ENCODE assay signal across 30 cellular contexts in genomic region chr17:7940034-7940433, GRCh38.
"Had no signal": no experiment of that assay in that cellular context is flagged by ENCODE, and none has a peak within 500 bp of the region (broad histone marks: within the 10 kb centered on the region; RNA-seq: fewer than 3 reads in every experiment).

No MANE protein-coding gene starts in this region.

- H3K27me3 ChIP-seq: left lung, neural progenitor cell, neutrophil, right atrium auricular region, right lobe of liver, thyroid gland, transverse colon, upper lobe of left lung, vagina had no signal

- H3K9me3 ChIP-seq: left lung, lower lobe of right lung, neutrophil, right atrium auricular region, right lobe of liver, thyroid gland, transverse colon, upper lobe of left lung, vagina had no signal

- H3K27me3 Mint-ChIP-seq: naive thymus-derived CD8-positive, alpha-beta T cell; progenitor cell of endocrine pancreas; stimulated activated memory B cell treated with anti-CD40 and anti-IgM and Interleukin-4, amounts not matched to agents 10 μg/mL and 1 μg/mL and 100 μg/mL, for 72 hours; stimulated activated naive CD8-positive, alpha-beta T cell treated with anti-CD3 and anti-CD28 coated beads, Interleukin-15, amount 100 ng/mL, for 72 hours had no signal

- DNase-seq: hypothalamus; immature natural killer cell; kidney; left colon; left lung; lower lobe of right lung; mesendoderm; midbrain; naive thymus-derived CD8-positive, alpha-beta T cell; occipital lobe; right lobe of liver; stimulated activated CD4-positive, alpha-beta T cell treated with anti-CD3 and anti-CD28 coated beads, Interleukin-1b, Interleukin-23, amount 100 ng/mL, for 48 hours; stimulated activated CD4-positive, alpha-beta T cell treated with anti-CD3 and anti-CD28 coated beads, Interleukin-2, amount 100 ng/mL, for 48 hours; stimulated activated CD4-positive, alpha-beta T cell treated with anti-CD3 and anti-CD28 coated beads, Interleukin-4, amount 100 ng/mL, for 4 hours; stimulated activated CD8-positive, alpha-beta memory T cell treated with anti-CD3 and anti-CD28 coated beads, Interleukin-4, amount 100 ng/mL, for 48 hours; stimulated activated naive CD4-positive, alpha-beta T cell treated with Interleukin-2 at 50 U/mL for 16 hours; stimulated activated naive CD8-positive, alpha-beta T cell treated with anti-CD3 and anti-CD28 coated beads, Interleukin-15, amount 100 ng/mL, for 72 hours; substantia nigra; thyroid gland; transverse colon; upper lobe of left lung had no signal

- H3K4me2 ChIP-seq: neural progenitor cell, smooth muscle cell had no signal

- H3K4me1 ChIP-seq: neural progenitor cell, parathyroid adenoma, right atrium auricular region, right lobe of liver, thyroid gland, transverse colon, vagina had no signal

- H3K4me3 ChIP-seq: left lung, lower lobe of right lung, neural progenitor cell, right atrium auricular region, right lobe of liver, smooth muscle cell, thyroid gland, transverse colon, upper lobe of left lung, vagina had no signal

- H3K27ac Mint-ChIP-seq: nephron; neural progenitor cell; progenitor cell of endocrine pancreas; stimulated activated memory B cell treated with anti-CD40 and anti-IgM and Interleukin-4, amounts not matched to agents 10 μg/mL and 1 μg/mL and 100 μg/mL, for 72 hours had no signal

- H2AFZ ChIP-seq: neural progenitor cell, parathyroid adenoma had no signal

- H3K36me3 ChIP-seq: neural progenitor cell had no signal

- H3K9ac ChIP-seq: neural progenitor cell, parathyroid adenoma had no signal

- H3K4me3 Mint-ChIP-seq: immature natural killer cell; naive thymus-derived CD8-positive, alpha-beta T cell; nephron; neural progenitor cell; stimulated activated memory B cell treated with anti-CD40 and anti-IgM and Interleukin-4, amounts not matched to agents 10 μg/mL and 1 μg/mL and 100 μg/mL, for 72 hours; stimulated activated naive CD8-positive, alpha-beta T cell treated with anti-CD3 and anti-CD28 coated beads, Interleukin-15, amount 100 ng/mL, for 72 hours had no signal

- H3K9me3 Mint-ChIP-seq: immature natural killer cell; naive thymus-derived CD8-positive, alpha-beta T cell; nephron; neural progenitor cell; stimulated activated memory B cell treated with anti-CD40 and anti-IgM and Interleukin-4, amounts not matched to agents 10 μg/mL and 1 μg/mL and 100 μg/mL, for 72 hours; stimulated activated naive CD8-positive, alpha-beta T cell treated with anti-CD3 and anti-CD28 coated beads, Interleukin-15, amount 100 ng/mL, for 72 hours had no signal

- H3K27ac ChIP-seq: left lung, lower lobe of right lung, neural progenitor cell, neutrophil, parathyroid adenoma, right atrium auricular region, right lobe of liver, thyroid gland, transverse colon, upper lobe of left lung, vagina had no signal

- H3K79me2 ChIP-seq: parathyroid adenoma had no signal

- H3K4me1 Mint-ChIP-seq: immature natural killer cell; stimulated activated memory B cell treated with anti-CD40 and anti-IgM and Interleukin-4, amounts not matched to agents 10 μg/mL and 1 μg/mL and 100 μg/mL, for 72 hours had no signal

- ATAC-seq: left colon; left lung; lower lobe of right lung; naive thymus-derived CD8-positive, alpha-beta T cell; right lobe of liver; stimulated activated memory B cell treated with anti-CD40 and anti-IgM and Interleukin-4, amounts not matched to agents 10 μg/mL and 1 μg/mL and 100 μg/mL, for 72 hours; stimulated activated naive CD8-positive, alpha-beta T cell treated with anti-CD3 and anti-CD28 coated beads, Interleukin-15, amount 100 ng/mL, for 72 hours had no signal
